1 cellular context compared by ENCODE assay signal in the genomic region with DNA sequence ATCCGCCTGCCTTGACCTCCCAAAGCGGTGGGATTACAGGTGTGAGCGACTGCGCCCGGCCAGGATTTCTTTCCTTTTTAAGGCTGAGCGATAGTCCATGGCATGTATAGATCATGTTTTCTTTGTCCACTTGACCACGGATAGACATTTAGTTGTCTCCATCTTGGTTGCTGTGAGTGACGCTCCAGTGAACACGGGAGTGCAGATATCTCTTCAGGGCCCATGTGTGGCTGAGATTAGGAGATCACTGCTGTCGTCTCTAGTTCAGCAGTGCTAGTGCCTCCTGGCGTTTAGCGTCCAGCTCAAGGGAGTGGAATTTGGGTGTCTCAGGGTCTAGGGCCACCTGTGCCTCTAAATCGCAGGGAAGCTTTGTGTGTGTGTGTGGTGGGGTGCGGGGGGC.
TF ChIP-seq lines count a peak whose summit lies in the region.

No MANE protein-coding gene starts in this region.

TF ChIP-seq in WTC11, 78 proteins besides CTCF, POLR2A, EP300 and RAD21 (continued from another document):
- TF ChIP-seq, protein P1, sequence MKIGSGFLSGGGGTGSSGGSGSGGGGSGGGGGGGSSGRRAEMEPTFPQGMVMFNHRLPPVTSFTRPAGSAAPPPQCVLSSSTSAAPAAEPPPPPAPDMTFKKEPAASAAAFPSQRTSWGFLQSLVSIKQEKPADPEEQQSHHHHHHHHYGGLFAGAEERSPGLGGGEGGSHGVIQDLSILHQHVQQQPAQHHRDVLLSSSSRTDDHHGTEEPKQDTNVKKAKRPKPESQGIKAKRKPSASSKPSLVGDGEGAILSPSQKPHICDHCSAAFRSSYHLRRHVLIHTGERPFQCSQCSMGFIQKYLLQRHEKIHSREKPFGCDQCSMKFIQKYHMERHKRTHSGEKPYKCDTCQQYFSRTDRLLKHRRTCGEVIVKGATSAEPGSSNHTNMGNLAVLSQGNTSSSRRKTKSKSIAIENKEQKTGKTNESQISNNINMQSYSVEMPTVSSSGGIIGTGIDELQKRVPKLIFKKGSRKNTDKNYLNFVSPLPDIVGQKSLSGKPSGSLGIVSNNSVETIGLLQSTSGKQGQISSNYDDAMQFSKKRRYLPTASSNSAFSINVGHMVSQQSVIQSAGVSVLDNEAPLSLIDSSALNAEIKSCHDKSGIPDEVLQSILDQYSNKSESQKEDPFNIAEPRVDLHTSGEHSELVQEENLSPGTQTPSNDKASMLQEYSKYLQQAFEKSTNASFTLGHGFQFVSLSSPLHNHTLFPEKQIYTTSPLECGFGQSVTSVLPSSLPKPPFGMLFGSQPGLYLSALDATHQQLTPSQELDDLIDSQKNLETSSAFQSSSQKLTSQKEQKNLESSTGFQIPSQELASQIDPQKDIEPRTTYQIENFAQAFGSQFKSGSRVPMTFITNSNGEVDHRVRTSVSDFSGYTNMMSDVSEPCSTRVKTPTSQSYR (CRISPR knock-in tag; IDR thresholded peaks at IDR 0.05): no peak
- TF ChIP-seq CREB1 (CRISPR knock-in tag; IDR thresholded peaks at IDR 0.05) (no peak), NR1H2 (CRISPR knock-in tag; IDR thresholded peaks at IDR 0.05) (no peak), CREM (CRISPR knock-in tag; IDR thresholded peaks at IDR 0.05) (no peak), SP1 (CRISPR knock-in tag; conservative IDR thresholded peaks at IDR 0.05) (no peak), ZNF138 (CRISPR knock-in tag; conservative IDR thresholded peaks at IDR 0.05) (no peak)
- TF ChIP-seq, protein P2, sequence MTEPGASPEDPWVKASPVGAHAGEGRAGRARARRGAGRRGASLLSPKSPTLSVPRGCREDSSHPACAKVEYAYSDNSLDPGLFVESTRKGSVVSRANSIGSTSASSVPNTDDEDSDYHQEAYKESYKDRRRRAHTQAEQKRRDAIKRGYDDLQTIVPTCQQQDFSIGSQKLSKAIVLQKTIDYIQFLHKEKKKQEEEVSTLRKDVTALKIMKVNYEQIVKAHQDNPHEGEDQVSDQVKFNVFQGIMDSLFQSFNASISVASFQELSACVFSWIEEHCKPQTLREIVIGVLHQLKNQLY (CRISPR knock-in tag; IDR thresholded peaks at IDR 0.05): no peak
- TF ChIP-seq, protein P3, sequence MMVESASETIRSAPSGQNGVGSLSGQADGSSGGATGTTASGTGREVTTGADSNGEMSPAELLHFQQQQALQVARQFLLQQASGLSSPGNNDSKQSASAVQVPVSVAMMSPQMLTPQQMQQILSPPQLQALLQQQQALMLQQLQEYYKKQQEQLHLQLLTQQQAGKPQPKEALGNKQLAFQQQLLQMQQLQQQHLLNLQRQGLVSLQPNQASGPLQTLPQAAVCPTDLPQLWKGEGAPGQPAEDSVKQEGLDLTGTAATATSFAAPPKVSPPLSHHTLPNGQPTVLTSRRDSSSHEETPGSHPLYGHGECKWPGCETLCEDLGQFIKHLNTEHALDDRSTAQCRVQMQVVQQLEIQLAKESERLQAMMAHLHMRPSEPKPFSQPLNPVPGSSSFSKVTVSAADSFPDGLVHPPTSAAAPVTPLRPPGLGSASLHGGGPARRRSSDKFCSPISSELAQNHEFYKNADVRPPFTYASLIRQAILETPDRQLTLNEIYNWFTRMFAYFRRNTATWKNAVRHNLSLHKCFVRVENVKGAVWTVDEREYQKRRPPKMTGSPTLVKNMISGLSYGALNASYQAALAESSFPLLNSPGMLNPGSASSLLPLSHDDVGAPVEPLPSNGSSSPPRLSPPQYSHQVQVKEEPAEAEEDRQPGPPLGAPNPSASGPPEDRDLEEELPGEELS (CRISPR knock-in tag; IDR thresholded peaks at IDR 0.05): no peak
